In the genomic region with DNA sequence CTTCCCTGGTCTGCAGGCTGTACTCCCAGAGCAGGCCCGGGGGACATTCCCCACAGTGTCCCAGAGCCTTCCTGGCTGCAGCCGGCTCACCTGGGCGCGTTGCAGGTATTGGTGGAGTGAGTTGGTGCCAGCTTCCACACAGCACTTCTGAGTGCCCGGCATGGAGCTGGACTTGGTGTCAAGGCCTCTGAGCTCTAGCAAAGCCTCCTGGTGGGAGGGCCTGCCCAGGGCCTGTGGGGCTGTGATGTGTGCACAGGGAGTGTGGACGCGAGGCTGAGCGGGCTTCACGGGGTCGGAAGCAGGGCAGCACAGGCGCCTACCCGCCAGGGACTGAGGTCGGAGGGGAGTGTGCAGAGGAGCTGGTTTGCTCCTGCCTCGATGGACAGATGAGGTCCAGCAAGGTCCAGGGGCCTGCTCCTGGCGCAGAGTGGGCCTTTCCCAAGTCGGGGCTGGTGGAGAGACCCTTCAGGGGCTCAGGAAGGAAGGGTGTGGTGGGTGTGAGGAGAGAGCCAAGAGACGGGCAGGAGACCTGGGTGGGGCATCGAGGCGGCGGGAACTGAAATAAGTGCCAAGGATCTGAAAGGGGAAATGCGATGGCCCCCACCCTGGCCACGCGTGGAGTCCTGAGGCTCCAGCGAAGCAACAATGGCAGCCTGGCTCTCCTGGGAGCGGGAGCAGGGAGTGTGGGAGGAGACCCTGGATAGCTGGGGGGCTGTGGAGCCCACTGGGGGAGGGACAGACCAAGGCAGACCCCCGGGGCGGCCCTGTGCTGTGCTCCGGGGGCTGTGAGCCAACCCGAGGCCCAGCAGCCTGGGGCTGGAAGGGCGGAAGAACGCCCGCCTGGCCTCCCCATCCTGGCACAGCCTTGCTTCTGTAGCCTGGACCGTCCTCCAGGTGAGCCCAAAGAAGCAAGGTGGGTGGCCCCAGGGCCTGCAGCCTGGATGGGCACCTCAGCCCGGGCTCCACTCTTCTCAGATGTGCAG, we compare ENCODE assay signal across 1 cellular context.
TF ChIP-seq lines count a peak whose summit lies in the region.

No MANE protein-coding gene starts in this region.

TF ChIP-seq in IMR-90, 13 proteins besides CTCF, POLR2A, EP300 and RAD21:
- TF ChIP-seq CHD1 (IDR thresholded peaks at IDR 0.05; ENCODE audit: low read depth, low read length) (no peak), CEBPB (IDR thresholded peaks at IDR 0.05; ENCODE audit: low read depth, low read length) (no peak), MAZ (IDR thresholded peaks at IDR 0.05; ENCODE audit: borderline replicate concordance, low read depth, low read length) (no peak), RFX5 (IDR thresholded peaks at IDR 0.05; ENCODE audit: low read depth, low read length) (no peak), FOS (IDR thresholded peaks at IDR 0.05; ENCODE audit: low read depth, low read length) (no peak), MXI1 (IDR thresholded peaks at IDR 0.05; ENCODE audit: borderline replicate concordance, low read depth, low read length) (no peak), MAFK (IDR thresholded peaks at IDR 0.05; ENCODE audit: low read depth, low read length) (no peak), RCOR1 (IDR thresholded peaks at IDR 0.05; ENCODE audit: insufficient replicate concordance, low read length) (no peak), BHLHE40 (IDR thresholded peaks at IDR 0.05; ENCODE audit: low read depth, low read length) (no peak), NFE2L2 (IDR thresholded peaks at IDR 0.05; ENCODE audit: low read depth, low read length) (no peak), SMC3 (IDR thresholded peaks at IDR 0.05; ENCODE audit: low read depth, low read length) (no peak)
- TF ChIP-seq, protein P1, sequence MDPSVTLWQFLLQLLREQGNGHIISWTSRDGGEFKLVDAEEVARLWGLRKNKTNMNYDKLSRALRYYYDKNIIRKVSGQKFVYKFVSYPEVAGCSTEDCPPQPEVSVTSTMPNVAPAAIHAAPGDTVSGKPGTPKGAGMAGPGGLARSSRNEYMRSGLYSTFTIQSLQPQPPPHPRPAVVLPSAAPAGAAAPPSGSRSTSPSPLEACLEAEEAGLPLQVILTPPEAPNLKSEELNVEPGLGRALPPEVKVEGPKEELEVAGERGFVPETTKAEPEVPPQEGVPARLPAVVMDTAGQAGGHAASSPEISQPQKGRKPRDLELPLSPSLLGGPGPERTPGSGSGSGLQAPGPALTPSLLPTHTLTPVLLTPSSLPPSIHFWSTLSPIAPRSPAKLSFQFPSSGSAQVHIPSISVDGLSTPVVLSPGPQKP (IDR thresholded peaks at IDR 0.05; ENCODE audit: borderline replicate concordance, low read depth, low read length): no peak
- TF ChIP-seq, protein P2, sequence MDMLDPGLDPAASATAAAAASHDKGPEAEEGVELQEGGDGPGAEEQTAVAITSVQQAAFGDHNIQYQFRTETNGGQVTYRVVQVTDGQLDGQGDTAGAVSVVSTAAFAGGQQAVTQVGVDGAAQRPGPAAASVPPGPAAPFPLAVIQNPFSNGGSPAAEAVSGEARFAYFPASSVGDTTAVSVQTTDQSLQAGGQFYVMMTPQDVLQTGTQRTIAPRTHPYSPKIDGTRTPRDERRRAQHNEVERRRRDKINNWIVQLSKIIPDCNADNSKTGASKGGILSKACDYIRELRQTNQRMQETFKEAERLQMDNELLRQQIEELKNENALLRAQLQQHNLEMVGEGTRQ (IDR thresholded peaks at IDR 0.05; ENCODE audit: low read depth, low read length): no peak
